18 cellular contexts compared by ENCODE assay signal in genomic region chr21:45412491-45412890, GRCh38. TPM values are rescaled to one million over a fixed set of nuclear protein-coding genes. Genes with fewer than 3 reads are reported as not detected.
DNase-seq lines count a peak whose midpoint lies in the region; ATAC-seq and TF ChIP-seq lines count a peak whose summit lies in the region.
"Had no signal": no experiment of that assay in that cellular context is flagged by ENCODE, and none has a peak within 500 bp of the region (broad histone marks: within the 10 kb centered on the region; RNA-seq: fewer than 3 reads in every experiment).

No MANE protein-coding gene starts in this region.

- CTCF ChIA-PET in Panc1 (lab: Charles Lee) = no interaction called here

- H4K20me1 ChIP-seq in BLaER1 = peaks cover 20% of the 10 kb centered on the region; the same call in 1 of the 2 replicates

- H3K18ac ChIP-seq in trophoblast cell (ENCODE audit: low read length) = no peak overlapping the region

- no peak overlapping the region for H4K8ac ChIP-seq in trophoblast cell (ENCODE audit: low read depth, low read length)

- no peak overlapping the region for H3K14ac ChIP-seq in trophoblast cell (ENCODE audit: low read length)

- H4K12ac ChIP-seq in trophoblast cell (ENCODE audit: low read depth, low read length) = no peak overlapping the region

- no peak overlapping the region for H2BK120ac ChIP-seq in trophoblast cell (ENCODE audit: insufficient read depth, low read length, poor library complexity)

- no TSS peak for BruUV-seq in Panc1 (replicated peaks; lab: Mats Ljungman, UMichigan)

- H3K36me3 ChIP-seq in BLaER1 (no peaks in the 10 kb centered on the region), Panc1 (ENCODE audit: control insufficient read depth, insufficient read depth, low read length) (no peaks in the 10 kb centered on the region; the same call in 1 of the 2 replicates), right atrium auricular region (no peaks in the 10 kb centered on the region), trophoblast cell (ENCODE audit: control insufficient read depth in 1 of 2, insufficient read depth in 2 of 2, low read length in 2 of 2) (peaks cover 37 to 38% of the 10 kb centered on the region in 2 experiments)
- H3K36me3 ChIP-seq: BLaER1 treated with 17β-estradiol and CSF1 and Interleukin-3, amounts not matched to agents 10 nM and 100 nM had no signal

- peaks cover 21% of the 10 kb centered on the region for H3K4me1 ChIP-seq in BLaER1
- H3K4me1 ChIP-seq in Panc1 (ENCODE audit: control insufficient read depth, insufficient read depth, low read length) = peaks cover 84% of the 10 kb centered on the region
- H3K4me1 ChIP-seq in right atrium auricular region = peaks cover 0 to 97% of the 10 kb centered on the region in 2 donors
- peaks cover 30 to 47% of the 10 kb centered on the region in 2 experiments for H3K4me1 ChIP-seq in trophoblast cell (ENCODE audit: control insufficient read depth in 1 of 2, insufficient read depth in 2 of 2, low read length in 2 of 2)

- H3K4me2 ChIP-seq in BLaER1 = peak overlapping the region; percentile 30; the same call in 1 of the 2 replicates
- H3K4me2 ChIP-seq in trophoblast cell (ENCODE audit: low read length) = no peak overlapping the region

- no CpG with 5 or more reads among the region's 7 CpGs for WGBS in trophoblast cell (ENCODE audit: extremely low coverage, insufficient coverage, insufficient read length)

- no peak overlapping the region for H2BK12ac ChIP-seq in trophoblast cell (ENCODE audit: low read length)

- peak overlapping the region; percentile 38 for H3K4ac ChIP-seq in trophoblast cell (ENCODE audit: low read depth, low read length)

- H3K4me3 ChIP-seq in BLaER1 (no peak overlapping the region), Panc1 (ENCODE audit: low read depth in 2 of 2, low read length in 2 of 2) (no peak overlapping the region), right atrium auricular region (no peak overlapping the region), trophoblast cell (ENCODE audit: low read depth, low read length) (no peak overlapping the region)
- H3K4me3 ChIP-seq: BLaER1 treated with 17β-estradiol and CSF1 and Interleukin-3, amounts not matched to agents 10 nM and 100 nM; GM12878 had no signal

- H3K9ac ChIP-seq in BLaER1 (no peak overlapping the region), trophoblast cell (ENCODE audit: low read length) (no peak overlapping the region)
- H3K9ac ChIP-seq: BLaER1 treated with 17β-estradiol and CSF1 and Interleukin-3, amounts not matched to agents 10 nM and 100 nM had no signal

- intact Hi-C loops in Panc1 (cut with micrococcal nuclease; ENCODE audit: unreplicated experiment) = loop anchor here (5.0 to 10.0 kb wide), 2 partner anchors 52 to 120 kb away; no protein-coding TSS in a partner anchor

- in situ Hi-C loops in Panc1 (cut with HindIII; ENCODE audit: low pct_unique_long_range_greater_than_20kb, low sequenced_read_pairs) = no loop called here

- no peaks in the 10 kb centered on the region for H3K9me3 ChIP-seq in BLaER1
- no peaks in the 10 kb centered on the region for H3K9me3 ChIP-seq in Panc1 (ENCODE audit: control insufficient read depth, insufficient read depth, low read depth, low read length)
- no peaks in the 10 kb centered on the region for H3K9me3 ChIP-seq in right atrium auricular region
- no peaks in the 10 kb centered on the region for H3K9me3 ChIP-seq in trophoblast cell (ENCODE audit: insufficient read depth, low read depth, low read length)
- H3K9me3 ChIP-seq: BLaER1 treated with 17β-estradiol and CSF1 and Interleukin-3, amounts not matched to agents 10 nM and 100 nM had no signal

- no peak overlapping the region for H3K27ac ChIP-seq in BLaER1
- peak overlapping the region; percentile 93 for H3K27ac ChIP-seq in Panc1 (ENCODE audit: low read length)
- peak overlapping the region; percentile 90 to 91 for H3K27ac ChIP-seq in right atrium auricular region
- no peak overlapping the region for H3K27ac ChIP-seq in trophoblast cell (ENCODE audit: low read depth, low read length)
- H3K27ac ChIP-seq: BLaER1 treated with 17β-estradiol and CSF1 and Interleukin-3, amounts not matched to agents 10 nM and 100 nM had no signal

- no peak for ATAC-seq in Panc1
- ATAC-seq in HG03469 (IDR thresholded peaks at IDR 0.05; ENCODE audit: unreplicated experiment) = no peak
- ATAC-seq in activated CD4-positive, CD25-positive, alpha-beta regulatory T cell treated with anti-CD3 and anti-CD28 coated beads, Interleukin-2, amount 50 U/mL, for 24 hours = no peak
- ATAC-seq: GM12878, PC-3 had no signal

- TF ChIP-seq CTCF in Panc1 (IDR thresholded peaks at IDR 0.05) (no peak), right atrium auricular region (IDR thresholded peaks at IDR 0.05) (no peak)

- no peak overlapping the region for H4K91ac ChIP-seq in trophoblast cell (ENCODE audit: low read depth, low read length)

- POLR2A ChIA-PET in Panc1 (lab: Charles Lee) = no interaction called here

- no peak for DNase-seq in Panc1 (ENCODE audit: low read depth, low spot score)
- no peak for DNase-seq in right atrium auricular region (ENCODE audit: low spot score)
- no peak for DNase-seq in trophoblast cell
- DNase-seq in iPS-NIHi11 (ENCODE audit: low spot score) = no peak
- DNase-seq: DND-41, GDM1, MV-4-11, NCI-H1417 treated with DMSO at 0.1 percent for 48 hours, NCI-H2029, NCI-H2171 treated with DMSO at 0.1 percent for 48 hours, NCI-H446 treated with DMSO at 0.1 percent for 48 hours, NCI-H774, PC-3 had no signal

- H3K79me1 ChIP-seq in trophoblast cell (ENCODE audit: low read length) = peaks cover 8% of the 10 kb centered on the region

- H3K79me2 ChIP-seq in trophoblast cell (ENCODE audit: control insufficient read depth, insufficient read depth, low read length, poor library complexity) = peaks cover 35% of the 10 kb centered on the region

- no peak overlapping the region for H2AK5ac ChIP-seq in trophoblast cell (ENCODE audit: low read length)

- H2BK5ac ChIP-seq in trophoblast cell (ENCODE audit: low read depth, low read length, poor library complexity) = no peak overlapping the region

- H3K23ac ChIP-seq in trophoblast cell (ENCODE audit: low read length) = no peak overlapping the region

- H3K27me3 ChIP-seq in BLaER1 = peaks cover 56% of the 10 kb centered on the region
- H3K27me3 ChIP-seq in Panc1 (ENCODE audit: control insufficient read depth, insufficient read depth, low read length) = no peaks in the 10 kb centered on the region
- H3K27me3 ChIP-seq in right atrium auricular region = no peaks in the 10 kb centered on the region
- H3K27me3 ChIP-seq in trophoblast cell (ENCODE audit: insufficient read depth, low read length) = no peaks in the 10 kb centered on the region

- H2AFZ ChIP-seq in trophoblast cell (ENCODE audit: insufficient read depth, low read length, poor library complexity) = no peak overlapping the region

RNA-seq across cellular contexts. Expression of gene COL18A1, which starts 7.5 kb away (rescaled TPM):
- total RNA-seq in Panc1 (2021; ENCODE audit: unreplicated experiment) (676 TPM), right atrium auricular region (100 to 1,000 TPM; 117 to 134 TPM)
- polyA plus RNA-seq in Panc1 (2012; ENCODE audit: insufficient read length) = 1,186 TPM
- polyA plus RNA-seq in trophoblast cell (2013) = 174 and 188 TPM in 2 replicates

Comparison
In these comparisons a context has a peak if more than half of its experiments do, and no peak if none do; other contexts are left out.
1. H3K27ac ChIP-seq: peak in Panc1 (single experiment) and right atrium auricular region (2 of 2); none in BLaER1 (single experiment) and trophoblast cell (single experiment).